Comparison of ENCODE assay signal across 22 cellular contexts in genomic region chr4:150647008-150647407, GRCh38.
"Had no signal": no experiment of that assay in that cellular context is flagged by ENCODE, and none has a peak within 500 bp of the region (broad histone marks: within the 10 kb centered on the region; RNA-seq: fewer than 3 reads in every experiment).

No MANE protein-coding gene starts in this region.

- H3K4me3 ChIP-seq: adrenal gland, ascending aorta, coronary artery, esophagus squamous epithelium, prostate gland, spleen, thyroid gland had no signal

- H3K27me3 ChIP-seq: adrenal gland, ascending aorta, esophagus squamous epithelium, spleen, thyroid gland had no signal

- H3K4me1 ChIP-seq: adrenal gland, ascending aorta, esophagus squamous epithelium, prostate gland, spleen had no signal

- DNase-seq: activated CD4-positive, alpha-beta T cell treated with anti-CD3 and anti-CD28 coated beads for 1 hour; activated CD8-positive, alpha-beta memory T cell treated with anti-CD3 and anti-CD28 coated beads for 24 hours; activated CD8-positive, alpha-beta memory T cell treated with anti-CD3 and anti-CD28 coated beads, Interleukin-2, amount 50 U/mL, for 4 hours; activated T-cell treated with anti-CD3 and anti-CD28 coated beads, Interleukin-2, amount 50 U/mL, for 24 hours; adrenal gland; endodermal cell; esophagus squamous epithelium; foreskin melanocyte; glutamatergic neuron; hippocampal formation; spleen; stimulated activated CD4-positive, alpha-beta T cell treated with anti-CD3 and anti-CD28 coated beads, Interleukin-4, amount 100 ng/mL, for 24 hours; stimulated activated naive CD8-positive, alpha-beta T cell treated with anti-CD3 and anti-CD28 coated beads, Interleukin-15, Interleukin-2, amounts not matched to agents 100 U/mL and 50 U/mL, for 24 hours; substantia nigra; T-cell; thyroid gland had no signal

- H3K27ac ChIP-seq: adrenal gland, ascending aorta, coronary artery, esophagus squamous epithelium, prostate gland, spleen, thyroid gland had no signal

- H3K36me3 ChIP-seq: adrenal gland, ascending aorta, esophagus squamous epithelium, prostate gland, spleen, thyroid gland had no signal

- ATAC-seq: activated naive CD4-positive, alpha-beta T cell treated with anti-CD3 and anti-CD28 coated beads, Interleukin-2, amount 50 U/mL, for 72 hours; activated T-helper 17 cell treated with anti-CD3 and anti-CD28 coated beads, Interleukin-2, amount 50 U/mL, for 72 hours; natural killer cell treated with Interleukin-12 subunit alpha and Interleukin-12 subunit beta and Interleukin-15 and Interleukin-18, amount 100 ng/mL, for 72 hours; stimulated activated naive CD8-positive, alpha-beta T cell treated with anti-CD3 and anti-CD28 coated beads, Interleukin-15, Interleukin-2, amounts not matched to agents 100 U/mL and 50 U/mL, for 24 hours; T-cell had no signal

- H3K9me3 ChIP-seq: adrenal gland, ascending aorta, esophagus squamous epithelium, prostate gland, spleen, thyroid gland had no signal
